ENCODE assay signal across 8 cellular contexts in the genomic region with DNA sequence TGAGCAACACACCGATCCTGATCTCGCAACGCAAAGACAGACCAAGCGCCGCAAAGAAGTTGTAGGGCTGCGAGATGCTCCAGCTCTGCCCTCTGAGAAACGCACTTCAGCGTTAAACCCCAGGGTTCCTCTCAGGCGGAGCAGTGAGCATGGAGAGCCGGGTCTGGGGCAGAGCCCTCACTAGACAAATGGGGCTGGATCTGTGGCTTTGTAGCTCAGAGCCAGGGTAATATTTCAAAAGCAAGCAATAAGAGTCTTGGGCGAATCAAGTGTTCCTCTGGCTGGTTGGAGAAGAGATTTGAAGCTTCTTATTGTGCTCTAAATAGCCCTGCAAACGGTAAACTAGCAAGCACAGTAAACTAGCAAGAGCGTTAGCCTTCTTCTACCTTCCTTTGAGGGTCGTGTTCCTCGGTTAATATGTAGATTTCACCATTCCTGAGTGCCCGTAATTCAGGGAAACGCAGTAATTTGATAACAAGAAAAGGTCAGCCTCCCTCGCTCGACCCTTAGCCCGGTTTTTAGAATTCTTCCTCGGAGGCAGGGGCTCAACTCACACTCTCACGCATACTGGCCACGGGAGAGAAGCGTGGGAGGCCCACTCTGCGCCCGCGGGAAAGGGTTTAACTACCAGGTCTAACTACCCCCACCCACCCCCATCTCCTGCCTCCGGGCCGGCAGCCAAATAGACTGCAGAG. TPM values are rescaled to one million over a fixed set of nuclear protein-coding genes. Genes with fewer than 3 reads are reported as not detected.
DNase-seq lines count a peak whose midpoint lies in the region; ATAC-seq, FAIRE-seq and TF ChIP-seq lines count a peak whose summit lies in the region.

No MANE protein-coding gene starts in this region.

- no peak overlapping the region for H3K27ac ChIP-seq in Karpas-422 (ENCODE audit: low read length)

- H3K27me3 ChIP-seq in Karpas-422 (ENCODE audit: low read length) (no peaks in the 10 kb centered on the region), mucosa of stomach (ENCODE audit: control insufficient read depth, insufficient read depth, low read length) (no peaks in the 10 kb centered on the region)

- intact Hi-C loops in Right ventricle myocardium superior (cut with DNase I): no loop called here

- no peak for DNase-seq in GM19239 (ENCODE audit: insufficient read length, low spot score)
- DNase-seq in Karpas-422: peak; percentile 44
- DNase-seq in choroid plexus epithelial cell (ENCODE audit: low read depth): peak; percentile 7
- DNase-seq in GM19238 (ENCODE audit: insufficient read length, low spot score): no peak
- DNase-seq in H4 (ENCODE audit: low spot score): no peak
- DNase-seq in Right ventricle myocardium superior: no peak

- H4K20me1 ChIP-seq in Karpas-422 (ENCODE audit: insufficient read depth, low read depth, low read length): no peaks in the 10 kb centered on the region

- peak overlapping the region; percentile 16 for H3K4me2 ChIP-seq in Karpas-422 (ENCODE audit: low read depth, low read length, poor library complexity, severe bottlenecking)

- H3K9me3 ChIP-seq in Karpas-422 (ENCODE audit: low read length): no peaks in the 10 kb centered on the region
- H3K9me3 ChIP-seq in mucosa of stomach (ENCODE audit: control insufficient read depth, low read length): no peaks in the 10 kb centered on the region

- FAIRE-seq in GM19239 (lab: Jason Lieb, UNC): peak; percentile 70

- H2AFZ ChIP-seq in Karpas-422 (ENCODE audit: low read length): peak overlapping the region; percentile 37; the same call in 1 of the 2 replicates

- H3K4me1 ChIP-seq in Karpas-422 (ENCODE audit: low read length): peaks cover 55% of the 10 kb centered on the region
- no peaks in the 10 kb centered on the region for H3K4me1 ChIP-seq in mucosa of stomach (ENCODE audit: control insufficient read depth, insufficient read depth, low read length)

- H3K79me2 ChIP-seq in Karpas-422 (ENCODE audit: low read length): no peaks in the 10 kb centered on the region

- no peak for TF ChIP-seq CTCF in choroid plexus epithelial cell (conservative IDR thresholded peaks at IDR 0.05; ENCODE audit: low read depth, low read length)

- no peak overlapping the region for H3K9ac ChIP-seq in Karpas-422 (ENCODE audit: low read length)
- peak overlapping the region; percentile 53 for H3K9ac ChIP-seq in mucosa of stomach (ENCODE audit: low read length)

- H3K36me3 ChIP-seq in Karpas-422 (ENCODE audit: insufficient read depth, low read length): no peaks in the 10 kb centered on the region
- no peaks in the 10 kb centered on the region for H3K36me3 ChIP-seq in mucosa of stomach (ENCODE audit: control insufficient read depth, insufficient read depth, low read length)

- no peak for ATAC-seq in GM21723 (IDR thresholded peaks at IDR 0.05; ENCODE audit: unreplicated experiment)
- no peak for ATAC-seq in Right ventricle myocardium superior (ENCODE audit: poor library complexity)

- H3K4me3 ChIP-seq in Karpas-422 (ENCODE audit: low read length) (no peak overlapping the region), choroid plexus epithelial cell (ENCODE audit: low read depth, low read length) (no peak overlapping the region), mucosa of stomach (ENCODE audit: low read length) (no peak overlapping the region)

- no peaks in the 10 kb centered on the region for H3K9me2 ChIP-seq in Karpas-422 (replicated peaks; ENCODE audit: insufficient read depth, low read length)

RNA-seq across cellular contexts. Expression of a gene that starts 6.7 kb away (rescaled TPM):
- total RNA-seq in Karpas-422 (2014; rRNA removed; shearing (Covaris generic); ENCODE audit: low replicate concordance): 11.5 and 24.4 TPM in 2 replicates
- 42.4 and 55.7 TPM in 2 replicates for total RNA-seq in H4 (2014; rRNA removed; shearing (Covaris generic))
- total RNA-seq in Right ventricle myocardium superior: 5.2 TPM

Comparison
In these comparisons a context has a peak if more than half of its experiments do, and no peak if none do; other contexts are left out.
1. DNase-seq: peak in Karpas-422 (single experiment) and choroid plexus epithelial cell (single experiment); none in GM19239 (single experiment), GM19238 (single experiment), H4 (single experiment) and Right ventricle myocardium superior (single experiment).